ENCODE assay signal across 8 cellular contexts in genomic region chr18:46097853-46098615, GRCh38. TPM values are rescaled to one million over a fixed set of nuclear protein-coding genes. Genes with fewer than 3 reads are reported as not detected.
DNase-seq lines count a peak whose midpoint lies in the region; ATAC-seq and TF ChIP-seq lines count a peak whose summit lies in the region.

TSS of gene ATP5F1A (minus strand) at chr18:46098296. CDS start at chr18:46098231, 65 bp downstream.

- H3K27ac ChIP-seq in C4-2B, result peak within 1 kb of the TSS; percentile 98
- peak within 1 kb of the TSS; percentile 82 for H3K27ac ChIP-seq in ectodermal cell (ENCODE audit: insufficient read depth, low read depth, low read length, poor library complexity, severe bottlenecking)

- POLR2A ChIA-PET in activated CD4-positive, alpha-beta memory T cell treated with anti-CD3 and anti-CD28 coated beads, Interleukin-2, amount 10 ng/mL, durations not matched to agents 7 days and 5 days (lab: Charles Lee), result interaction anchor here (0.7 to 2.2 kb wide), 14 partner anchors 8 to 411 kb away, joined by 3 to 8 read pairs (median 4); a partner anchor contains a TSS

- peak within 1 kb of the TSS; percentile 97 for H3K4me3 ChIP-seq in ectodermal cell (ENCODE audit: insufficient read depth, low read depth, low read length)

- TF ChIP-seq CTCF in C4-2B (conservative IDR thresholded peaks at IDR 0.05), result no peak

- H3K4me1 ChIP-seq in ectodermal cell (ENCODE audit: control insufficient read depth, insufficient read depth, low read length), result peaks cover 5% of the 10 kb centered on the region

- H3K9me3 Mint-ChIP-seq in activated CD4-positive, alpha-beta memory T cell treated with anti-CD3 and anti-CD28 coated beads, Interleukin-2, amount 10 ng/mL, durations not matched to agents 7 days and 5 days, result no peaks in the 10 kb centered on the region

- H3K36me3 Mint-ChIP-seq in activated CD4-positive, alpha-beta memory T cell treated with anti-CD3 and anti-CD28 coated beads, Interleukin-2, amount 10 ng/mL, durations not matched to agents 7 days and 5 days (ENCODE audit: low read depth), result peaks cover 26% of the 10 kb centered on the region

- H3K4me3 Mint-ChIP-seq in activated CD4-positive, alpha-beta memory T cell treated with anti-CD3 and anti-CD28 coated beads, Interleukin-2, amount 10 ng/mL, durations not matched to agents 7 days and 5 days, result peak within 1 kb of the TSS; percentile 98

- no peaks in the 10 kb centered on the region for H3K27me3 ChIP-seq in ectodermal cell (ENCODE audit: control insufficient read depth, insufficient read depth, low read length, poor library complexity, severe bottlenecking)

- H3K27me3 Mint-ChIP-seq in activated CD4-positive, alpha-beta memory T cell treated with anti-CD3 and anti-CD28 coated beads, Interleukin-2, amount 10 ng/mL, durations not matched to agents 7 days and 5 days, result no peaks in the 10 kb centered on the region

- peak within 1 kb of the TSS; percentile 97 for H3K27ac Mint-ChIP-seq in activated CD4-positive, alpha-beta memory T cell treated with anti-CD3 and anti-CD28 coated beads, Interleukin-2, amount 10 ng/mL, durations not matched to agents 7 days and 5 days

- no peaks in the 10 kb centered on the region for H3K9me3 ChIP-seq in ectodermal cell (ENCODE audit: control insufficient read depth, low read length)

- ATAC-seq in HG03460 (IDR thresholded peaks at IDR 0.05; ENCODE audit: unreplicated experiment), result peak; percentile 80

- H3K4me1 Mint-ChIP-seq in activated CD4-positive, alpha-beta memory T cell treated with anti-CD3 and anti-CD28 coated beads, Interleukin-2, amount 10 ng/mL, durations not matched to agents 7 days and 5 days, result peaks cover 27% of the 10 kb centered on the region

- 0% methylated on average over 43 to 48 of the region's 49 CpGs for WGBS in ectodermal cell, 2 experiments

- peak; percentile 55 for DNase-seq in GM19240 (ENCODE audit: insufficient read length, low spot score)
- DNase-seq in NCI-H774 (lab: John Stamatoyannopoulos, UW), result peak; percentile 69
- DNase-seq in activated CD4-positive, alpha-beta memory T cell treated with anti-CD3 and anti-CD28 coated beads, Interleukin-2, amount 10 ng/mL, durations not matched to agents 7 days and 5 days, result peak; percentile 90
- DNase-seq in lung microvascular endothelial cell (ENCODE audit: low read depth in 2 of 2), result peak; percentile 83 to 86
- DNase-seq in stimulated activated CD4-positive, alpha-beta T cell treated with anti-CD3 and anti-CD28 coated beads, TNF-alpha, amount 100 ng/mL, for 48 hours (ENCODE audit: low read depth in 3 of 3), result peak; percentile 75 to 83 (median 76)

- CTCF ChIA-PET in activated CD4-positive, alpha-beta memory T cell treated with anti-CD3 and anti-CD28 coated beads, Interleukin-2, amount 10 ng/mL, durations not matched to agents 7 days and 5 days (lab: Charles Lee), result interaction anchor here (0.7 to 3.2 kb wide), 5 partner anchors 25 to 1260 kb away, joined by 6 to 16 read pairs (median 9); a partner anchor contains a TSS

- peaks cover 12% of the 10 kb centered on the region for H3K36me3 ChIP-seq in ectodermal cell (ENCODE audit: control insufficient read depth, insufficient read depth, low read length)

RNA-seq across cellular contexts. Expression of gene ATP5F1A, which starts in this region (rescaled TPM):
- 100 to 1,000 TPM; 282 to 287 TPM for total RNA-seq in activated CD4-positive, alpha-beta memory T cell treated with anti-CD3 and anti-CD28 coated beads, Interleukin-2, amount 10 ng/mL, durations not matched to agents 7 days and 5 days
- polyA plus RNA-seq in ectodermal cell (2013, experiment 1 of 4), result 766 TPM
- 748 TPM for polyA plus RNA-seq in ectodermal cell (2013, experiment 2 of 4)
- 645 TPM for polyA plus RNA-seq in ectodermal cell (2013, experiment 3 of 4)
- polyA plus RNA-seq in ectodermal cell (2013, experiment 4 of 4), result 711 TPM
- total RNA-seq in lung microvascular endothelial cell, result 421 and 463 TPM in 2 replicates

Comparison
In these comparisons a context has a peak if more than half of its experiments do, and no peak if none do; other contexts are left out.
1. Peak in every context shown above with its lines: DNase-seq, ATAC-seq, H3K4me3 ChIP-seq and H3K27ac ChIP-seq.